ENCODE assay signal across 32 cellular contexts in the genomic region with DNA sequence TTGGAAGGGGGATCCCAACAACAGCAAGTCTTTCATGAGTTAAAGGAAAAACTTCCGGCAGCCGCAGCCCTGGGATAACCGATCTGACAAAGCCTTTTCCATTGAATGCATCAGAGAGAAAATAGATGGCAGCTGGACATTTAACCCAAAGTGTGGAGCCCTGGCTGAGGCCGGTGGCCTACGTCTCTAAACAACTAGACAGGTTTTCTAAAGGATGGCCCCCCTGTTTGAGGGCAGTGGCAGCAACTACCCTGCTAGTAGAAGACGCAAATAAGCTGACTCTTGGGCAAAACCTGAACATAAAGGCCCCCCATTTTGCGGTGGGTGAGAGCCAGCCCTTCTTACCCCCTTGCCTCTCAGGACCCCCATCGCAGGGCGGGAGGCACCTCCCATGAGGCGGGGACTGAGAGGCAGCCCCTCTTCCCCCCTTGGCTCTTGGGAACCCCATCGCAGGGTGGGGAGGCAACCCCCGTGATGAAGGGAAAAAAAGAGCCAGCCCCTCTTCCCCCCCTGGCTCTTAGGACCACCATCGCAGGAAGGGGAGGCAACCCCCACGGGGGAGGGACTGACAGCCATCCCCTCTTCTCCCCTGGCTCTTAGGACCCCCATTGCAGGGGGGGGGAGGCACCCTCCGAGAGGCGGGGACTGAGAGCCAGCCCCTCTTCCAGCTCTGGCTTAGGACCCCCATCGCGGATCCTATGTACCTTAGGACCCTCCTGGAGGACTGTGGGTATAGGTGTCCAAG.
"Had no signal": no experiment of that assay in that cellular context is flagged by ENCODE, and none has a peak within 500 bp of the region (broad histone marks: within the 10 kb centered on the region; RNA-seq: fewer than 3 reads in every experiment).

No MANE protein-coding gene starts in this region.

- H3K9me3 ChIP-seq: MG63 had no signal

- FAIRE-seq: bronchial epithelial cell, RCC 7860 had no signal

- ATAC-seq: activated naive CD8-positive, alpha-beta T cell treated with anti-CD3 and anti-CD28 coated beads, Interleukin-2, amount 50 U/mL, for 24 hours; activated T-cell treated with anti-CD3 and anti-CD28 coated beads, Interleukin-2, amount 50 U/mL, for 4 hours had no signal

- H3K27me3 ChIP-seq: MG63 had no signal

- H3K27ac ChIP-seq: PC-9, VCaP had no signal

- DNase-seq: activated B cell treated with CpG ODN at 0.5 μM for 24 hours; activated CD4-positive, alpha-beta memory T cell treated with anti-CD3 and anti-CD28 coated beads for 36 hours; activated CD4-positive, alpha-beta T cell treated with anti-CD3 and anti-CD28 coated beads for 4 hours; activated CD4-positive, alpha-beta T cell treated with anti-CD3 and anti-CD28 coated beads, Interleukin-2, amount 50 U/mL, for 1 hour; activated CD4-positive, CD25-positive, alpha-beta regulatory T cell treated with anti-CD3 and anti-CD28 coated beads, Interleukin-2, amount 50 U/mL, for 72 hours; activated CD8-positive, alpha-beta memory T cell treated with anti-CD3 and anti-CD28 coated beads, Interleukin-2, amount 50 U/mL, for 4 hours; activated gamma-delta T cell treated with Interleukin-2 at 50 U/mL for 16 hours; activated naive CD4-positive, alpha-beta T cell treated with anti-CD3 and anti-CD28 coated beads for 36 hours; activated naive CD8-positive, alpha-beta T cell treated with anti-CD3 and anti-CD28 coated beads, Interleukin-2, amount 50 U/mL, for 24 hours; activated T-cell treated with anti-CD3 and anti-CD28 coated beads for 4 hours; activated T-cell treated with anti-CD3 and anti-CD28 coated beads, Interleukin-2, amount 50 U/mL, for 4 hours; anterior cingulate cortex; Kasumi-1; KG1; MG63; NCI-H1092; NCI-H1436 treated with DMSO at 0.1 percent for 48 hours; NCI-H187 treated with DMSO at 0.1 percent for 48 hours; NCI-H2081; NCI-H345; NCI-H524 treated with DMSO at 0.1 percent for 48 hours; NCI-H748 treated with DMSO at 0.1 percent for 48 hours; NK-92 treated with Interleukin-12 subunit alpha and Interleukin-12 subunit beta, amount 100 ng/mL, for 24 hours; PC-9; Right ventricle myocardium superior; SW 1271; T-helper 1 cell; T-helper 2 cell; T-helper 9 cell had no signal

- H3K4me3 ChIP-seq: MG63, PC-9 had no signal

- H3K36me3 ChIP-seq: MG63 had no signal
